ENCODE assay signal across 1 cellular context in genomic region chr1:40784141-40784770, GRCh38.
TF ChIP-seq lines count a peak whose summit lies in the region.

No MANE protein-coding gene starts in this region.

TF ChIP-seq in K562, 482 proteins besides CTCF, POLR2A, EP300 and RAD21 (continued from another document and continues in another):
- TF ChIP-seq ZBTB33 (CRISPR knock-in tag; IDR thresholded peaks at IDR 0.05) (peak; percentile 87), MTA3 (IDR thresholded peaks at IDR 0.05; ENCODE audit: borderline replicate concordance) (peak; percentile 42; the same call in 1 of the 2 replicates), MLLT1 (IDR thresholded peaks at IDR 0.05) (peak in 1 of 2 experiments; percentile 55; a peak in 1 of 4 replicates), CTBP1 (IDR thresholded peaks at IDR 0.05; ENCODE audit: borderline replicate concordance) (peak; percentile 31; the same call in 1 of the 2 replicates), HLTF (IDR thresholded peaks at IDR 0.05) (peak; percentile 62; the same call in 1 of the 2 replicates), ETS1 (conservative IDR thresholded peaks at IDR 0.05; ENCODE audit: control insufficient read depth, low read depth, low read length) (peak; percentile 30; the same call in 1 of the 2 replicates), TCF7L2 (IDR thresholded peaks at IDR 0.05; ENCODE audit: low read depth, low read length) (no peak), ATF6 (CRISPR knock-in tag; IDR thresholded peaks at IDR 0.05) (no peak), VEZF1 (CRISPR knock-in tag; IDR thresholded peaks at IDR 0.05) (no peak; the same call in 1 of the 2 replicates), DPF2 (IDR thresholded peaks at IDR 0.05) (0 out of 2 replicates have a peak, but pooled peaks have one; percentile 26), ZZZ3 (IDR thresholded peaks at IDR 0.05) (no peak), ZBTB40 (IDR thresholded peaks at IDR 0.05) (peak; percentile 46; the same call in 1 of the 2 replicates), ZBTB40 (CRISPR knock-in tag; IDR thresholded peaks at IDR 0.05) (no peak), ZBTB2 (IDR thresholded peaks at IDR 0.05) (peak; percentile 41; the same call in 1 of the 2 replicates), UBTF (IDR thresholded peaks at IDR 0.05; ENCODE audit: borderline replicate concordance in 1 of 2, low read depth in 2 of 2, low read length in 2 of 2) (peak; percentile 54 to 58; a peak in 1 of 4 replicates), RB1 (IDR thresholded peaks at IDR 0.05; ENCODE audit: low read depth) (peak; percentile 61), SUPT5H (IDR thresholded peaks at IDR 0.05) (no peak), PHF21A (IDR thresholded peaks at IDR 0.05; ENCODE audit: borderline replicate concordance, low read depth) (peak; percentile 68; the same call in 1 of the 2 replicates), SIRT6 (IDR thresholded peaks at IDR 0.05; ENCODE audit: low read depth, low read length) (no peak), GTF2A2 (tag; IDR thresholded peaks at IDR 0.05) (no peak), SMAD4 (CRISPR knock-in tag; conservative IDR thresholded peaks at IDR 0.05) (peak; percentile 39; the same call in 1 of the 2 replicates), FIP1L1 (IDR thresholded peaks at IDR 0.05; ENCODE audit: low read depth, low read length, poor library complexity, severe bottlenecking) (no peak), PHB (CRISPR knock-in tag; IDR thresholded peaks at IDR 0.05) (no peak), HNRNPK (IDR thresholded peaks at IDR 0.05; ENCODE audit: low read depth, low read length, poor library complexity, severe bottlenecking) (no peak), RCOR1 (IDR thresholded peaks at IDR 0.05; ENCODE audit: borderline replicate concordance in 1 of 2, low read depth in 2 of 2, low read length in 2 of 2) (0 out of 4 replicates have a peak, but pooled peaks of 1 of the 2 experiments have one; percentile 15), BRD4 (IDR thresholded peaks at IDR 0.05) (no peak), NR2C1 (IDR thresholded peaks at IDR 0.05) (no peak; the same call in 1 of the 2 replicates), NR2C1 (tag; IDR thresholded peaks at IDR 0.05) (peak; percentile 63; the same call in 1 of the 2 replicates), ILF3 (IDR thresholded peaks at IDR 0.05; ENCODE audit: borderline replicate concordance) (no peak), ERF (CRISPR knock-in tag; IDR thresholded peaks at IDR 0.05) (0 out of 2 replicates have a peak, but pooled peaks have one; percentile 21), ESRRA (IDR thresholded peaks at IDR 0.05; ENCODE audit: borderline replicate concordance, low read depth) (peak; percentile 76; the same call in 1 of the 2 replicates), DIDO1 (tag; IDR thresholded peaks at IDR 0.05; ENCODE audit: low read depth) (no peak), FOXP1 (CRISPR knock-in tag; IDR thresholded peaks at IDR 0.05) (peak; percentile 34; the same call in 1 of the 2 replicates), MCM2 (IDR thresholded peaks at IDR 0.05; ENCODE audit: low read depth) (no peak), POLR2G (IDR thresholded peaks at IDR 0.05; ENCODE audit: low read depth, low read length) (peak; percentile 49), ZNF384 (IDR thresholded peaks at IDR 0.05; ENCODE audit: low read depth, low read length) (no peak)
